In genomic region chr22:36334838-36335603, GRCh38 we compare ENCODE assay signal across 8 cellular contexts. TPM values are rescaled to one million over a fixed set of nuclear protein-coding genes. Genes with fewer than 3 reads are reported as not detected.
A peak's percentile ranks its signal among the peaks of the same experiment; 100 is the strongest.
DNase-seq lines count a peak whose midpoint lies in the region; ATAC-seq and TF ChIP-seq lines count a peak whose summit lies in the region.

No MANE protein-coding gene starts in this region.

- peaks cover 29% of the 10 kb centered on the region for H3K4me1 ChIP-seq in ovary (ENCODE audit: insufficient read depth)

- no peak for TF ChIP-seq CTCF in AG10803 (conservative IDR thresholded peaks at IDR 0.05; ENCODE audit: low read length)
- TF ChIP-seq CTCF in fibroblast of pulmonary artery (IDR thresholded peaks at IDR 0.05; ENCODE audit: low read length, missing control alignments) = no peak
- TF ChIP-seq CTCF in ovary (IDR thresholded peaks at IDR 0.05) = no peak

- ATAC-seq in GM18519 (IDR thresholded peaks at IDR 0.05; ENCODE audit: low FRiP score, unreplicated experiment) (no peak), HG02678 (IDR thresholded peaks at IDR 0.05; ENCODE audit: unreplicated experiment) (no peak)

- DNase-seq in AG10803 (ENCODE audit: low read depth) (peak; percentile 85), fibroblast of pulmonary artery (ENCODE audit: low read depth) (peak; percentile 61), ovary (no peak), NCI-H2107 treated with DMSO at 0.1 percent for 48 hours (lab: John Stamatoyannopoulos, UW; ENCODE audit: unreplicated experiment) (no peak)
- peak; percentile 63 to 64 for DNase-seq in activated T-cell treated with anti-CD3 and anti-CD28 coated beads, Interleukin-2, amount 50 U/mL, for 48 hours

- H3K27me3 ChIP-seq in ovary = no peaks in the 10 kb centered on the region

- 61 to 65% (median 63%) methylated on average over 17 of the region's 17 CpGs for WGBS in ovary, 3 donors

- no peak for TF ChIP-seq POLR2A in ovary (IDR thresholded peaks at IDR 0.05)

- H3K9me3 ChIP-seq in KOPT-K1 (ENCODE audit: insufficient read depth, low read length, poor library complexity, severe bottlenecking) (no peaks in the 10 kb centered on the region), ovary (no peaks in the 10 kb centered on the region)

- no peak overlapping the region for H3K4me3 ChIP-seq in AG10803 (ENCODE audit: low read length)
- no peak overlapping the region for H3K4me3 ChIP-seq in fibroblast of pulmonary artery (replicated peaks; ENCODE audit: low read depth, low read length)
- H3K4me3 ChIP-seq in ovary = no peak overlapping the region

- peaks cover 85% of the 10 kb centered on the region for H3K36me3 ChIP-seq in KOPT-K1 (ENCODE audit: insufficient read depth, low read length)
- no peaks in the 10 kb centered on the region for H3K36me3 ChIP-seq in ovary

- intact Hi-C loops in ovary (cut with DNase I) = loop anchor here in 2 of 4 donors (2.0 to 5.0 kb wide), 2 partner anchors 32 to 38 kb away; no protein-coding TSS in a partner anchor

- H3K27ac ChIP-seq in KOPT-K1 (ENCODE audit: low read depth, low read length, poor library complexity, severe bottlenecking) (peak overlapping the region; percentile 95), ovary (peak overlapping the region; percentile 19 to 45)

- no peak for TF ChIP-seq EP300 in ovary (IDR thresholded peaks at IDR 0.05)

RNA-seq across cellular contexts. Expression of gene MYH9, which starts 52.7 kb away (rescaled TPM):
- 100 to 1,000 TPM; 128 to 452 (median 348) TPM for total RNA-seq in ovary
- 100 to 1,000 TPM; 196 to 530 TPM for polyA plus RNA-seq in ovary

Comparison
In these comparisons a context has a peak if more than half of its experiments do, and no peak if none do; other contexts are left out.
1. DNase-seq: peak in AG10803 (single experiment), activated T-cell treated with anti-CD3 and anti-CD28 coated beads, Interleukin-2, amount 50 U/mL, for 48 hours (2 of 2) and fibroblast of pulmonary artery (single experiment); none in ovary (0 of 5) and NCI-H2107 treated with DMSO at 0.1 percent for 48 hours (single experiment).